8 cellular contexts compared by ENCODE assay signal in genomic region chr18:21191596-21192307, GRCh38. TPM values are rescaled to one million over a fixed set of nuclear protein-coding genes. Genes with fewer than 3 reads are reported as not detected.
A peak's percentile ranks its signal among the peaks of the same experiment; 100 is the strongest.
DNase-seq lines count a peak whose midpoint lies in the region; ATAC-seq and TF ChIP-seq lines count a peak whose summit lies in the region.

No MANE protein-coding gene starts in this region.

- no peaks in the 10 kb centered on the region for H3F3A ChIP-seq in Loucy (ENCODE audit: low read depth)

- H3K4me2 ChIP-seq in Loucy (ENCODE audit: low read depth, low read length, poor library complexity, severe bottlenecking) = no peak overlapping the region

- no peaks in the 10 kb centered on the region for H3K9me3 ChIP-seq in Loucy (ENCODE audit: insufficient read depth, low read depth, low read length)

- H3K36me3 ChIP-seq in Loucy (ENCODE audit: insufficient read depth, low read length) = no peaks in the 10 kb centered on the region

- H3K79me2 ChIP-seq in Loucy (ENCODE audit: insufficient read depth, low read length) = no peaks in the 10 kb centered on the region

- H3K4me3 ChIP-seq in Loucy (ENCODE audit: low read length, poor library complexity, severe bottlenecking) (no peak overlapping the region), fibroblast of mammary gland (ENCODE audit: control insufficient read depth, low read depth, low read length) (no peak overlapping the region)

- DNase-seq in SIG-M5 treated with dmso at 0.1 percent for 504 hours (lab: John Stamatoyannopoulos, UW; ENCODE audit: unreplicated experiment) (peak; percentile 58), SIG-M5 (lab: John Stamatoyannopoulos, UW) (no peak), SK-N-DZ (ENCODE audit: low spot score) (peak; percentile 69), fibroblast of mammary gland (ENCODE audit: low read depth) (peak; percentile 73), non-pigmented ciliary epithelial cell (ENCODE audit: low read depth) (peak; percentile 22)

- no peaks in the 10 kb centered on the region for H3K4me1 ChIP-seq in Loucy (ENCODE audit: insufficient read depth, low read length, poor library complexity, severe bottlenecking)

- H3K9me2 ChIP-seq in Loucy (replicated peaks; ENCODE audit: low read depth, low read length) = no peaks in the 10 kb centered on the region

- no peaks in the 10 kb centered on the region for H4K20me1 ChIP-seq in Loucy (ENCODE audit: insufficient read depth, low read length, poor library complexity, severe bottlenecking)

- ATAC-seq in GM21737 (IDR thresholded peaks at IDR 0.05; ENCODE audit: unreplicated experiment) (no peak), GM21723 (IDR thresholded peaks at IDR 0.05; ENCODE audit: unreplicated experiment) (no peak)

- peak overlapping the region; percentile 37; the same call in 1 of the 2 replicates for H2AFZ ChIP-seq in Loucy (ENCODE audit: low read length)

- no peaks in the 10 kb centered on the region for H3K27me3 ChIP-seq in Loucy (ENCODE audit: insufficient read depth, low read length, poor library complexity, severe bottlenecking)

- no peak overlapping the region for H3K9ac ChIP-seq in Loucy (ENCODE audit: low read depth, low read length, poor library complexity, severe bottlenecking)

- TF ChIP-seq CTCF in Loucy (conservative IDR thresholded peaks at IDR 0.05; ENCODE audit: low read length) (peak; percentile 72), fibroblast of mammary gland (conservative IDR thresholded peaks at IDR 0.05; ENCODE audit: control insufficient read depth, insufficient read depth, low read depth, low read length) (peak; percentile 87)

RNA-seq across cellular contexts. Expression of gene GREB1L, which starts 50.3 kb away (rescaled TPM):
- polyA plus RNA-seq in SK-N-DZ (2014; cell fraction: cytosol; rRNA removed) = 12.8 and 20.4 TPM in 2 replicates
- 20.3 and 39.6 TPM in 2 replicates for polyA plus RNA-seq in SK-N-DZ (2014; cell fraction: nucleus; rRNA removed)
